Comparison of ENCODE assay signal across 1 cellular context in the genomic region with DNA sequence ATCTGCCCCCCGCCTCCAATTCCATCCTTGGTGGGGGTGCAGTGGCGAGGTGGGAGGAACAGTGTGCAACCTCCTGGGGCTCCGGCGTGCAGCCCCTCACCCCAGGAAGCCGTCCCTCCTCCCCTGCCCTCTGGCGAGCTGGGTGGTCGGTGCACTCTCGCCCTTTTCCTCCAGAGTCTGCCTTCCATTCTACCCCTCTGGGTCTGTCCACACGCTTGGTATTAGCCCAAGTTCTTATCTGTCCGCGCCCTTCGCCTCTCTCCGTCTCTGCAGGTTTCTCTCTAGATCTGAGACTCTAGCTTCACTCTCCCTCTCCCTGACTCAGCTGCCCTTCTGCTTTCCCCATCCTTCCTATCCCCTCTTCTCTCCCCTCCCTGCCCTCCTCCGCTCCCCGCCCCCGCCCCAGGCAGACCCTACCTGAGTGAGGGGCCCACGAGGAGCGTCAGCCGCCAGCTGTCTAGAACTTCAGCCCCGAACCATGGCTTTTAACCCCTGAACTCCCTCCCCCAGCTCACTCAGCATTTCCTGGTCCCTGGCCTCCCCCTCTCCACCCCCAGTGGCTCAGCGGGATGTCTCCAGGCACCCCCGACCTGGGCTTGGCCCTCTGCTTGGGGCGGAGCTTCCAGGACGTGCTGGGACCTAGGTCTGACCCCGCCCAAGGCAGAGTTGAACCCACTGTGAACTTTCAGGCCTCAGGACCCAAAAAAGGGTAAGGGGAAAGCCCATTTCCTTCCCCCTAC.
TF ChIP-seq lines count a peak whose summit lies in the region.

No MANE protein-coding gene starts in this region.

TF ChIP-seq in HepG2, 621 proteins besides CTCF, POLR2A, EP300 and RAD21:
- TF ChIP-seq ZNF557 (CRISPR knock-in tag; IDR thresholded peaks at IDR 0.05) (no peak), ZNF784 (CRISPR knock-in tag; IDR thresholded peaks at IDR 0.05; ENCODE audit: borderline replicate concordance) (no peak), ZKSCAN5 (CRISPR knock-in tag; IDR thresholded peaks at IDR 0.05) (no peak), HOXA3 (CRISPR knock-in tag; IDR thresholded peaks at IDR 0.05) (no peak), ZNF136 (CRISPR knock-in tag; IDR thresholded peaks at IDR 0.05; ENCODE audit: low read depth) (no peak), ZNF318 (CRISPR knock-in tag; IDR thresholded peaks at IDR 0.05) (no peak), ISX (CRISPR knock-in tag; conservative IDR thresholded peaks at IDR 0.05) (no peak), RBM22 (optimal IDR thresholded peaks at IDR 0.05; ENCODE audit: low read length) (no peak), ZNF619 (CRISPR knock-in tag; IDR thresholded peaks at IDR 0.05) (no peak), MEF2D (CRISPR knock-in tag; IDR thresholded peaks at IDR 0.05) (no peak), ZNF441 (CRISPR knock-in tag; IDR thresholded peaks at IDR 0.05; ENCODE audit: borderline replicate concordance) (no peak), MED1 (CRISPR knock-in tag; IDR thresholded peaks at IDR 0.05) (no peak), SCMH1 (CRISPR knock-in tag; IDR thresholded peaks at IDR 0.05; ENCODE audit: borderline replicate concordance) (no peak)
- TF ChIP-seq, protein P1, sequence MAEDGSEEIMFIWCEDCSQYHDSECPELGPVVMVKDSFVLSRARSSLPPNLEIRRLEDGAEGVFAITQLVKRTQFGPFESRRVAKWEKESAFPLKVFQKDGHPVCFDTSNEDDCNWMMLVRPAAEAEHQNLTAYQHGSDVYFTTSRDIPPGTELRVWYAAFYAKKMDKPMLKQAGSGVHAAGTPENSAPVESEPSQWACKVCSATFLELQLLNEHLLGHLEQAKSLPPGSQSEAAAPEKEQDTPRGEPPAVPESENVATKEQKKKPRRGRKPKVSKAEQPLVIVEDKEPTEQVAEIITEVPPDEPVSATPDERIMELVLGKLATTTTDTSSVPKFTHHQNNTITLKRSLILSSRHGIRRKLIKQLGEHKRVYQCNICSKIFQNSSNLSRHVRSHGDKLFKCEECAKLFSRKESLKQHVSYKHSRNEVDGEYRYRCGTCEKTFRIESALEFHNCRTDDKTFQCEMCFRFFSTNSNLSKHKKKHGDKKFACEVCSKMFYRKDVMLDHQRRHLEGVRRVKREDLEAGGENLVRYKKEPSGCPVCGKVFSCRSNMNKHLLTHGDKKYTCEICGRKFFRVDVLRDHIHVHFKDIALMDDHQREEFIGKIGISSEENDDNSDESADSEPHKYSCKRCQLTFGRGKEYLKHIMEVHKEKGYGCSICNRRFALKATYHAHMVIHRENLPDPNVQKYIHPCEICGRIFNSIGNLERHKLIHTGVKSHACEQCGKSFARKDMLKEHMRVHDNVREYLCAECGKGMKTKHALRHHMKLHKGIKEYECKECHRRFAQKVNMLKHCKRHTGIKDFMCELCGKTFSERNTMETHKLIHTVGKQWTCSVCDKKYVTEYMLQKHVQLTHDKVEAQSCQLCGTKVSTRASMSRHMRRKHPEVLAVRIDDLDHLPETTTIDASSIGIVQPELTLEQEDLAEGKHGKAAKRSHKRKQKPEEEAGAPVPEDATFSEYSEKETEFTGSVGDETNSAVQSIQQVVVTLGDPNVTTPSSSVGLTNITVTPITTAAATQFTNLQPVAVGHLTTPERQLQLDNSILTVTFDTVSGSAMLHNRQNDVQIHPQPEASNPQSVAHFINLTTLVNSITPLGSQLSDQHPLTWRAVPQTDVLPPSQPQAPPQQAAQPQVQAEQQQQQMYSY (CRISPR knock-in tag; IDR thresholded peaks at IDR 0.05) = no peak
- TF ChIP-seq, protein P2, sequence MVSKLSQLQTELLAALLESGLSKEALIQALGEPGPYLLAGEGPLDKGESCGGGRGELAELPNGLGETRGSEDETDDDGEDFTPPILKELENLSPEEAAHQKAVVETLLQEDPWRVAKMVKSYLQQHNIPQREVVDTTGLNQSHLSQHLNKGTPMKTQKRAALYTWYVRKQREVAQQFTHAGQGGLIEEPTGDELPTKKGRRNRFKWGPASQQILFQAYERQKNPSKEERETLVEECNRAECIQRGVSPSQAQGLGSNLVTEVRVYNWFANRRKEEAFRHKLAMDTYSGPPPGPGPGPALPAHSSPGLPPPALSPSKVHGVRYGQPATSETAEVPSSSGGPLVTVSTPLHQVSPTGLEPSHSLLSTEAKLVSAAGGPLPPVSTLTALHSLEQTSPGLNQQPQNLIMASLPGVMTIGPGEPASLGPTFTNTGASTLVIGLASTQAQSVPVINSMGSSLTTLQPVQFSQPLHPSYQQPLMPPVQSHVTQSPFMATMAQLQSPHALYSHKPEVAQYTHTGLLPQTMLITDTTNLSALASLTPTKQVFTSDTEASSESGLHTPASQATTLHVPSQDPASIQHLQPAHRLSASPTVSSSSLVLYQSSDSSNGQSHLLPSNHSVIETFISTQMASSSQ (IDR thresholded peaks at IDR 0.05; ENCODE audit: low read depth) = no peak
- TF ChIP-seq, protein P2 (CRISPR knock-in tag; IDR thresholded peaks at IDR 0.05; ENCODE audit: borderline replicate concordance) = no peak
- TF ChIP-seq, protein P3, sequence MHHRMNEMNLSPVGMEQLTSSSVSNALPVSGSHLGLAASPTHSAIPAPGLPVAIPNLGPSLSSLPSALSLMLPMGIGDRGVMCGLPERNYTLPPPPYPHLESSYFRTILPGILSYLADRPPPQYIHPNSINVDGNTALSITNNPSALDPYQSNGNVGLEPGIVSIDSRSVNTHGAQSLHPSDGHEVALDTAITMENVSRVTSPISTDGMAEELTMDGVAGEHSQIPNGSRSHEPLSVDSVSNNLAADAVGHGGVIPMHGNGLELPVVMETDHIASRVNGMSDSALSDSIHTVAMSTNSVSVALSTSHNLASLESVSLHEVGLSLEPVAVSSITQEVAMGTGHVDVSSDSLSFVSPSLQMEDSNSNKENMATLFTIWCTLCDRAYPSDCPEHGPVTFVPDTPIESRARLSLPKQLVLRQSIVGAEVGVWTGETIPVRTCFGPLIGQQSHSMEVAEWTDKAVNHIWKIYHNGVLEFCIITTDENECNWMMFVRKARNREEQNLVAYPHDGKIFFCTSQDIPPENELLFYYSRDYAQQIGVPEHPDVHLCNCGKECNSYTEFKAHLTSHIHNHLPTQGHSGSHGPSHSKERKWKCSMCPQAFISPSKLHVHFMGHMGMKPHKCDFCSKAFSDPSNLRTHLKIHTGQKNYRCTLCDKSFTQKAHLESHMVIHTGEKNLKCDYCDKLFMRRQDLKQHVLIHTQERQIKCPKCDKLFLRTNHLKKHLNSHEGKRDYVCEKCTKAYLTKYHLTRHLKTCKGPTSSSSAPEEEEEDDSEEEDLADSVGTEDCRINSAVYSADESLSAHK (CRISPR knock-in tag; IDR thresholded peaks at IDR 0.05; ENCODE audit: borderline replicate concordance) = no peak
TF ChIP-seq in HepG2: peak in this region for 0.
